In the genomic region with DNA sequence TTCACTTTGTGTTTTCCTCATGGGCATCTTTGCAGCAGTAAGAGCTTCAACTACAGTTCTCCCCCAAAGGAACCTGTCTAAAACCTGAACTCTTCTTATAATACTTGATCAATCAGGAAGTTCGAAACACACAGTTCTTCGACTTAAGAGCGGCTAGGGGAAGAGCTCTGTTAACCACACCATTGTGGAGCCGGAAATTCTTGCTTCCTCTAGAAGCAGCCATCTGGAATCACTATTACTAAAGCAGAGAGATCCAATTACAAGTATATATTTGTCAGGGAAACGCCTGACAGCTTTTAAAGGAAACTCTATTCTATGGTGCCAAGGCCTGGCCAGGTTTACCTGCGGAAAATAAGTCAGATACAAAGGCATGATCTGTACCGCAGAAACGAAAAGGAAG, we compare ENCODE assay signal across 8 cellular contexts.
DNase-seq lines count a peak whose midpoint lies in the region; ATAC-seq and TF ChIP-seq lines count a peak whose summit lies in the region.

No MANE protein-coding gene starts in this region.

- H3F3A ChIP-seq in PC-9 (ENCODE audit: insufficient read depth, low read depth) = no peaks in the 10 kb centered on the region

- DNase-seq in AML-193 (lab: John Stamatoyannopoulos, UW) = peak; percentile 70 to 79
- DNase-seq in PC-9 = no peak
- DNase-seq in fibroblast of villous mesenchyme (ENCODE audit: low read depth) = peak; percentile 19
- DNase-seq in NCI-H446 (lab: John Stamatoyannopoulos, UW) = no peak
- no peak for DNase-seq in AG08396 (ENCODE audit: low spot score)

- TF ChIP-seq CTCF in PC-9 (conservative IDR thresholded peaks at IDR 0.05) (no peak), fibroblast of villous mesenchyme (IDR thresholded peaks at IDR 0.05; ENCODE audit: insufficient read depth, low read depth, low read length) (no peak)

- no peaks in the 10 kb centered on the region for H3K9me3 ChIP-seq in PC-9 (ENCODE audit: insufficient read depth, low read depth)

- H3K27ac ChIP-seq in PC-9 = no peak overlapping the region
- peak overlapping the region; percentile 23 for H3K27ac ChIP-seq in urinary bladder (ENCODE audit: low read depth)

- POLR2A ChIA-PET in PC-9 (lab: Charles Lee; ENCODE audit: unreplicated experiment) = interaction anchor here (0.6 to 0.7 kb wide), 2 partner anchors 196 to 366 kb away, joined by 3 to 6 read pairs; no protein-coding TSS in a partner anchor

- no peaks in the 10 kb centered on the region for H3K36me3 ChIP-seq in PC-9 (ENCODE audit: low read depth)
- no peaks in the 10 kb centered on the region for H3K36me3 ChIP-seq in urinary bladder (ENCODE audit: insufficient read depth)

- ATAC-seq in GM18909 (IDR thresholded peaks at IDR 0.05; ENCODE audit: poor library complexity, unreplicated experiment) = peak; percentile 91
- ATAC-seq in HG03159 (IDR thresholded peaks at IDR 0.05; ENCODE audit: unreplicated experiment) = peak; percentile 74

- WGBS in urinary bladder = 65% methylated on average over 8 of the region's 8 CpGs

- H3K4me1 ChIP-seq in PC-9 (replicated peaks; ENCODE audit: insufficient read depth) (0 out of 2 replicates have a peak, but pooled peaks cover 4% of the 10 kb centered on the region), urinary bladder (ENCODE audit: insufficient read depth) (no peaks in the 10 kb centered on the region)

- H2AFZ ChIP-seq in PC-9 = 0 out of 2 replicates have a peak overlapping the region, but pooled peaks have one; percentile 14

- intact Hi-C loops in PC-9 (cut with micrococcal nuclease; ENCODE audit: unreplicated experiment) = loop anchor here (5.0 to 10.0 kb wide), 3 partner anchors 91 to 519 kb away; partner anchors contain the start of gene CBLB

- CTCF ChIA-PET in PC-9 (lab: Charles Lee) = interaction anchor here (0.6 kb wide), 1 partner anchor 872 kb away, joined by 3 read pairs; no protein-coding TSS in a partner anchor

- H4K20me1 ChIP-seq in PC-9 (ENCODE audit: insufficient read depth) = no peaks in the 10 kb centered on the region

- no peaks in the 10 kb centered on the region for H3K79me2 ChIP-seq in PC-9 (ENCODE audit: low read depth)

- no peaks in the 10 kb centered on the region for H3K27me3 ChIP-seq in PC-9 (ENCODE audit: insufficient read depth, low read depth)

- no TSS peak for BruUV-seq in PC-9 (replicated peaks; lab: Mats Ljungman, UMichigan)

- H3K9me2 ChIP-seq in PC-9 (ENCODE audit: insufficient read depth) = no peaks in the 10 kb centered on the region

- H3K4me3 ChIP-seq in PC-9 (no peak overlapping the region), fibroblast of villous mesenchyme (ENCODE audit: low read depth, low read length) (no peak overlapping the region), urinary bladder (ENCODE audit: low read depth, low read length) (no peak overlapping the region)

- no peak overlapping the region for H3K4me2 ChIP-seq in PC-9

Comparison
In these comparisons a context has a peak if more than half of its experiments do, and no peak if none do; other contexts are left out.
1. DNase-seq: peak in AML-193 (2 of 2) and fibroblast of villous mesenchyme (single experiment); none in PC-9 (0 of 2), NCI-H446 (0 of 2) and AG08396 (single experiment).